Comparison of ENCODE assay signal across 1 cellular context in genomic region chr3:13111173-13111873, GRCh38.
TF ChIP-seq lines count a peak whose summit lies in the region.

No MANE protein-coding gene starts in this region.

TF ChIP-seq in IMR-90, 13 proteins besides CTCF, POLR2A, EP300 and RAD21 (continued from another document):
- no peak for TF ChIP-seq CEBPB (IDR thresholded peaks at IDR 0.05; ENCODE audit: low read depth, low read length)
